In genomic region chr6:26199057-26199772, GRCh38 we compare ENCODE assay signal across 1 cellular context.
TF ChIP-seq lines count a peak whose summit lies in the region.

No MANE protein-coding gene starts in this region.

TF ChIP-seq in HEK293, 187 proteins besides CTCF, POLR2A, EP300 and RAD21 (continued from another document):
- TF ChIP-seq, protein P1, sequence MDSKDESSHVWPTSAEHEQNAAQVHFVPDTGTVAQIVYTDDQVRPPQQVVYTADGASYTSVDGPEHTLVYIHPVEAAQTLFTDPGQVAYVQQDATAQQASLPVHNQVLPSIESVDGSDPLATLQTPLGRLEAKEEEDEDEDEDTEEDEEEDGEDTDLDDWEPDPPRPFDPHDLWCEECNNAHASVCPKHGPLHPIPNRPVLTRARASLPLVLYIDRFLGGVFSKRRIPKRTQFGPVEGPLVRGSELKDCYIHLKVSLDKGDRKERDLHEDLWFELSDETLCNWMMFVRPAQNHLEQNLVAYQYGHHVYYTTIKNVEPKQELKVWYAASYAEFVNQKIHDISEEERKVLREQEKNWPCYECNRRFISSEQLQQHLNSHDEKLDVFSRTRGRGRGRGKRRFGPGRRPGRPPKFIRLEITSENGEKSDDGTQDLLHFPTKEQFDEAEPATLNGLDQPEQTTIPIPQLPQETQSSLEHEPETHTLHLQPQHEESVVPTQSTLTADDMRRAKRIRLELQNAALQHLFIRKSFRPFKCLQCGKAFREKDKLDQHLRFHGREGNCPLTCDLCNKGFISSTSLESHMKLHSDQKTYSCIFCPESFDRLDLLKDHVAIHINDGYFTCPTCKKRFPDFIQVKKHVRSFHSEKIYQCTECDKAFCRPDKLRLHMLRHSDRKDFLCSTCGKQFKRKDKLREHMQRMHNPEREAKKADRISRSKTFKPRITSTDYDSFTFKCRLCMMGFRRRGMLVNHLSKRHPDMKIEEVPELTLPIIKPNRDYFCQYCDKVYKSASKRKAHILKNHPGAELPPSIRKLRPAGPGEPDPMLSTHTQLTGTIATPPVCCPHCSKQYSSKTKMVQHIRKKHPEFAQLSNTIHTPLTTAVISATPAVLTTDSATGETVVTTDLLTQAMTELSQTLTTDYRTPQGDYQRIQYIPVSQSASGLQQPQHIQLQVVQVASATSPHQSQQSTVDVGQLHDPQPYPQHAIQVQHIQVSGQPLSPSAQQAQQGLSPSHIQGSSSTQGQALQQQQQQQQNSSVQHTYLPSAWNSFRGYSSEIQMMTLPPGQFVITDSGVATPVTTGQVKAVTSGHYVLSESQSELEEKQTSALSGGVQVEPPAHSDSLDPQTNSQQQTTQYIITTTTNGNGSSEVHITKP (tag by site-specific recombination; IDR thresholded peaks at IDR 0.05), result peak; percentile 64
